In the genomic region with DNA sequence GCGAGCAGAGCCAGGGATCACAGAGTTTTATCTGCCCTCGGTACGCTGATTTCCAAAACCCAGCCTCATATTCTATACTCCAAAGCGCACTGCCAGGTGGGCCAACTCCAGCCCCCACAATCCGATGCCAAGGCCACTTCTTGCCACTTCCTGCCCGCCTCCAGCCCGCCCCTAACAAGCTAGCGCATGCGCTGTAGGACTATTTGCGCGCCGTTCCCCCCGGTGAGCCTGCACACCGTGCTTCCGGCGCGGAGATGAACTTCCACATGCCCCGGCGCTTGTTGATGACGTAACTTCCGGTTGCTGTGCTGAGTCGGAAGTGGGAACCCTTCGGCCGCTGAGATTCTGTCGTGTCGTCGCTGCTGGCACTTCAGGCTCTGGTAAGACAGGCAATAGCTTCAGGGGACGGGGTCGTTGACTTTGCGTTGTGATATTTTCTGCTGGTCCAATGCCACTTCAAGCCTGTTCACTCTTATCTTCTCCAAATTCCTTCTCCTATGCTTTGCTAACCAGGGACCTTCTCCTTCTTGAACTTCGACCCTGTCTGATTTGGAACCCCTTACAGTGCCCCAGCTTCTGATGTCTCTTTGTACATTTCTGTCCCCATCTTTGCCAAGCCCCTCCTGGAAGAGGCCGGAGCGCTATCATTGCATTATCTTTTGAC, we compare ENCODE assay signal across 1 cellular context.
TF ChIP-seq lines count a peak whose summit lies in the region.

A gene with protein sequence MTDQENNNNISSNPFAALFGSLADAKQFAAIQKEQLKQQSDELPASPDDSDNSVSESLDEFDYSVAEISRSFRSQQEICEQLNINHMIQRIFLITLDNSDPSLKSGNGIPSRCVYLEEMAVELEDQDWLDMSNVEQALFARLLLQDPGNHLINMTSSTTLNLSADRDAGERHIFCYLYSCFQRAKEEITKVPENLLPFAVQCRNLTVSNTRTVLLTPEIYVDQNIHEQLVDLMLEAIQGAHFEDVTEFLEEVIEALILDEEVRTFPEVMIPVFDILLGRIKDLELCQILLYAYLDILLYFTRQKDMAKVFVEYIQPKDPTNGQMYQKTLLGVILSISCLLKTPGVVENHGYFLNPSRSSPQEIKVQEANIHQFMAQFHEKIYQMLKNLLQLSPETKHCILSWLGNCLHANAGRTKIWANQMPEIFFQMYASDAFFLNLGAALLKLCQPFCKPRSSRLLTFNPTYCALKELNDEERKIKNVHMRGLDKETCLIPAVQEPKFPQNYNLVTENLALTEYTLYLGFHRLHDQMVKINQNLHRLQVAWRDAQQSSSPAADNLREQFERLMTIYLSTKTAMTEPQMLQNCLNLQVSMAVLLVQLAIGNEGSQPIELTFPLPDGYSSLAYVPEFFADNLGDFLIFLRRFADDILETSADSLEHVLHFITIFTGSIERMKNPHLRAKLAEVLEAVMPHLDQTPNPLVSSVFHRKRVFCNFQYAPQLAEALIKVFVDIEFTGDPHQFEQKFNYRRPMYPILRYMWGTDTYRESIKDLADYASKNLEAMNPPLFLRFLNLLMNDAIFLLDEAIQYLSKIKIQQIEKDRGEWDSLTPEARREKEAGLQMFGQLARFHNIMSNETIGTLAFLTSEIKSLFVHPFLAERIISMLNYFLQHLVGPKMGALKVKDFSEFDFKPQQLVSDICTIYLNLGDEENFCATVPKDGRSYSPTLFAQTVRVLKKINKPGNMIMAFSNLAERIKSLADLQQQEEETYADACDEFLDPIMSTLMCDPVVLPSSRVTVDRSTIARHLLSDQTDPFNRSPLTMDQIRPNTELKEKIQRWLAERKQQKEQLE (plus strand): TSS at position 306 of the 664 bp plus-strand sequence. CDS start 5,481 bp downstream, outside the sequence.

TF ChIP-seq in HEK293, 187 proteins besides CTCF, POLR2A, EP300 and RAD21 (continued from another document and continues in another):
- TF ChIP-seq ZBTB20 (tag by site-specific recombination; IDR thresholded peaks at IDR 0.05) (no peak), ZNF791 (tag by site-specific recombination; IDR thresholded peaks at IDR 0.05) (no peak), EGR2 (tag by site-specific recombination; IDR thresholded peaks at IDR 0.05; ENCODE audit: low read depth) (no peak), ZFP37 (tag by site-specific recombination; IDR thresholded peaks at IDR 0.05) (0 out of 2 replicates have a peak, but pooled peaks have one; percentile 12), KLF1 (tag by site-specific recombination; IDR thresholded peaks at IDR 0.05) (no peak), YY1 (tag by site-specific recombination; IDR thresholded peaks at IDR 0.05) (no peak), ZNF843 (tag by site-specific recombination; IDR thresholded peaks at IDR 0.05) (no peak), SALL2 (tag by site-specific recombination; IDR thresholded peaks at IDR 0.05; ENCODE audit: borderline replicate concordance) (no peak), ZNF792 (tag by site-specific recombination; IDR thresholded peaks at IDR 0.05) (no peak), SCRT1 (tag by site-specific recombination; IDR thresholded peaks at IDR 0.05; ENCODE audit: borderline replicate concordance) (no peak), ZNF394 (tag by site-specific recombination; IDR thresholded peaks at IDR 0.05; ENCODE audit: borderline replicate concordance) (no peak), ZNF366 (tag by site-specific recombination; conservative IDR thresholded peaks at IDR 0.05) (no peak), ZNF658 (tag by site-specific recombination; IDR thresholded peaks at IDR 0.05) (no peak), GLIS1 (tag by site-specific recombination; IDR thresholded peaks at IDR 0.05) (peak; percentile 41), ZNF629 (tag by site-specific recombination; IDR thresholded peaks at IDR 0.05) (peak; percentile 85), SCRT2 (tag by site-specific recombination; IDR thresholded peaks at IDR 0.05) (no peak), ZNF19 (tag by site-specific recombination; IDR thresholded peaks at IDR 0.05; ENCODE audit: low read depth) (no peak), ZFP41 (tag by site-specific recombination; IDR thresholded peaks at IDR 0.05; ENCODE audit: borderline replicate concordance) (no peak), ZNF132 (tag by site-specific recombination; IDR thresholded peaks at IDR 0.05; ENCODE audit: borderline replicate concordance) (no peak), ZEB2 (tag by site-specific recombination; IDR thresholded peaks at IDR 0.05) (no peak), KLF16 (tag by site-specific recombination; IDR thresholded peaks at IDR 0.05) (peak; percentile 37; the same call in 1 of the 2 replicates), ZNF302 (tag by site-specific recombination; IDR thresholded peaks at IDR 0.05; ENCODE audit: low read depth) (no peak), ZNF571 (tag by site-specific recombination; IDR thresholded peaks at IDR 0.05) (no peak), SP2 (tag by site-specific recombination; IDR thresholded peaks at IDR 0.05) (peak; percentile 90), ZNF221 (tag by site-specific recombination; IDR thresholded peaks at IDR 0.05; ENCODE audit: borderline replicate concordance) (no peak), ZSCAN16 (tag by site-specific recombination; IDR thresholded peaks at IDR 0.05) (no peak), MZF1 (tag by site-specific recombination; IDR thresholded peaks at IDR 0.05; ENCODE audit: borderline replicate concordance) (no peak), ZNF324 (tag by site-specific recombination; IDR thresholded peaks at IDR 0.05) (peak; percentile 63; the same call in 1 of the 2 replicates), ZIC2 (tag by site-specific recombination; IDR thresholded peaks at IDR 0.05) (no peak), ZBTB7A (tag by site-specific recombination; IDR thresholded peaks at IDR 0.05; ENCODE audit: low read depth) (no peak), ZNF24 (tag by site-specific recombination; IDR thresholded peaks at IDR 0.05) (no peak), ZNF548 (tag by site-specific recombination; IDR thresholded peaks at IDR 0.05) (no peak), ZXDB (tag by site-specific recombination; IDR thresholded peaks at IDR 0.05) (peak; percentile 77; the same call in 1 of the 2 replicates)
- TF ChIP-seq, protein P1, sequence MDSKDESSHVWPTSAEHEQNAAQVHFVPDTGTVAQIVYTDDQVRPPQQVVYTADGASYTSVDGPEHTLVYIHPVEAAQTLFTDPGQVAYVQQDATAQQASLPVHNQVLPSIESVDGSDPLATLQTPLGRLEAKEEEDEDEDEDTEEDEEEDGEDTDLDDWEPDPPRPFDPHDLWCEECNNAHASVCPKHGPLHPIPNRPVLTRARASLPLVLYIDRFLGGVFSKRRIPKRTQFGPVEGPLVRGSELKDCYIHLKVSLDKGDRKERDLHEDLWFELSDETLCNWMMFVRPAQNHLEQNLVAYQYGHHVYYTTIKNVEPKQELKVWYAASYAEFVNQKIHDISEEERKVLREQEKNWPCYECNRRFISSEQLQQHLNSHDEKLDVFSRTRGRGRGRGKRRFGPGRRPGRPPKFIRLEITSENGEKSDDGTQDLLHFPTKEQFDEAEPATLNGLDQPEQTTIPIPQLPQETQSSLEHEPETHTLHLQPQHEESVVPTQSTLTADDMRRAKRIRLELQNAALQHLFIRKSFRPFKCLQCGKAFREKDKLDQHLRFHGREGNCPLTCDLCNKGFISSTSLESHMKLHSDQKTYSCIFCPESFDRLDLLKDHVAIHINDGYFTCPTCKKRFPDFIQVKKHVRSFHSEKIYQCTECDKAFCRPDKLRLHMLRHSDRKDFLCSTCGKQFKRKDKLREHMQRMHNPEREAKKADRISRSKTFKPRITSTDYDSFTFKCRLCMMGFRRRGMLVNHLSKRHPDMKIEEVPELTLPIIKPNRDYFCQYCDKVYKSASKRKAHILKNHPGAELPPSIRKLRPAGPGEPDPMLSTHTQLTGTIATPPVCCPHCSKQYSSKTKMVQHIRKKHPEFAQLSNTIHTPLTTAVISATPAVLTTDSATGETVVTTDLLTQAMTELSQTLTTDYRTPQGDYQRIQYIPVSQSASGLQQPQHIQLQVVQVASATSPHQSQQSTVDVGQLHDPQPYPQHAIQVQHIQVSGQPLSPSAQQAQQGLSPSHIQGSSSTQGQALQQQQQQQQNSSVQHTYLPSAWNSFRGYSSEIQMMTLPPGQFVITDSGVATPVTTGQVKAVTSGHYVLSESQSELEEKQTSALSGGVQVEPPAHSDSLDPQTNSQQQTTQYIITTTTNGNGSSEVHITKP (tag by site-specific recombination; IDR thresholded peaks at IDR 0.05) = 0 out of 2 replicates have a peak, but pooled peaks have one; percentile 15
- TF ChIP-seq, protein P2, sequence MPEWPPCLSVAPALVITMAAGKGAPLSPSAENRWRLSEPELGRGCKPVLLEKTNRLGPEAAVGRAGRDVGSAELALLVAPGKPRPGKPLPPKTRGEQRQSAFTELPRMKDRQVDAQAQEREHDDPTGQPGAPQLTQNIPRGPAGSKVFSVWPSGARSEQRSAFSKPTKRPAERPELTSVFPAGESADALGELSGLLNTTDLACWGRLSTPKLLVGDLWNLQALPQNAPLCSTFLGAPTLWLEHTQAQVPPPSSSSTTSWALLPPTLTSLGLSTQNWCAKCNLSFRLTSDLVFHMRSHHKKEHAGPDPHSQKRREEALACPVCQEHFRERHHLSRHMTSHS (tag by site-specific recombination; IDR thresholded peaks at IDR 0.05) = no peak
- TF ChIP-seq, protein P3, sequence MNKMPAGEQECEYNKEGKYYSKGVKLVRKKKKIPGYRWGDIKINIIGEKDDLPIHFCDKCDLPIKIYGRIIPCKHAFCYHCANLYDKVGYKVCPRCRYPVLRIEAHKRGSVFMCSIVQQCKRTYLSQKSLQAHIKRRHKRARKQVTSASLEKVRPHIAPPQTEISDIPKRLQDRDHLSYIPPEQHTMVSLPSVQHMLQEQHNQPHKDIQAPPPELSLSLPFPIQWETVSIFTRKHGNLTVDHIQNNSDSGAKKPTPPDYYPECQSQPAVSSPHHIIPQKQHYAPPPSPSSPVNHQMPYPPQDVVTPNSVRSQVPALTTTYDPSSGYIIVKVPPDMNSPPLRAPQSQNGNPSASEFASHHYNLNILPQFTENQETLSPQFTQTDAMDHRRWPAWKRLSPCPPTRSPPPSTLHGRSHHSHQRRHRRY (tag by site-specific recombination; IDR thresholded peaks at IDR 0.05) = no peak
- TF ChIP-seq, protein P4, sequence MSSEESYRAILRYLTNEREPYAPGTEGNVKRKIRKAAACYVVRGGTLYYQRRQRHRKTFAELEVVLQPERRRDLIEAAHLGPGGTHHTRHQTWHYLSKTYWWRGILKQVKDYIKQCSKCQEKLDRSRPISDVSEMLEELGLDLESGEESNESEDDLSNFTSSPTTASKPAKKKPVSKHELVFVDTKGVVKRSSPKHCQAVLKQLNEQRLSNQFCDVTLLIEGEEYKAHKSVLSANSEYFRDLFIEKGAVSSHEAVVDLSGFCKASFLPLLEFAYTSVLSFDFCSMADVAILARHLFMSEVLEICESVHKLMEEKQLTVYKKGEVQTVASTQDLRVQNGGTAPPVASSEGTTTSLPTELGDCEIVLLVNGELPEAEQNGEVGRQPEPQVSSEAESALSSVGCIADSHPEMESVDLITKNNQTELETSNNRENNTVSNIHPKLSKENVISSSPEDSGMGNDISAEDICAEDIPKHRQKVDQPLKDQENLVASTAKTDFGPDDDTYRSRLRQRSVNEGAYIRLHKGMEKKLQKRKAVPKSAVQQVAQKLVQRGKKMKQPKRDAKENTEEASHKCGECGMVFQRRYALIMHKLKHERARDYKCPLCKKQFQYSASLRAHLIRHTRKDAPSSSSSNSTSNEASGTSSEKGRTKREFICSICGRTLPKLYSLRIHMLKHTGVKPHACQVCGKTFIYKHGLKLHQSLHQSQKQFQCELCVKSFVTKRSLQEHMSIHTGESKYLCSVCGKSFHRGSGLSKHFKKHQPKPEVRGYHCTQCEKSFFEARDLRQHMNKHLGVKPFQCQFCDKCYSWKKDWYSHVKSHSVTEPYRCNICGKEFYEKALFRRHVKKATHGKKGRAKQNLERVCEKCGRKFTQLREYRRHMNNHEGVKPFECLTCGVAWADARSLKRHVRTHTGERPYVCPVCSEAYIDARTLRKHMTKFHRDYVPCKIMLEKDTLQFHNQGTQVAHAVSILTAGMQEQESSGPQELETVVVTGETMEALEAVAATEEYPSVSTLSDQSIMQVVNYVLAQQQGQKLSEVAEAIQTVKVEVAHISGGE (tag by site-specific recombination; conservative IDR thresholded peaks at IDR 0.05; ENCODE audit: low read depth) = peak; percentile 94
- TF ChIP-seq, protein P5, sequence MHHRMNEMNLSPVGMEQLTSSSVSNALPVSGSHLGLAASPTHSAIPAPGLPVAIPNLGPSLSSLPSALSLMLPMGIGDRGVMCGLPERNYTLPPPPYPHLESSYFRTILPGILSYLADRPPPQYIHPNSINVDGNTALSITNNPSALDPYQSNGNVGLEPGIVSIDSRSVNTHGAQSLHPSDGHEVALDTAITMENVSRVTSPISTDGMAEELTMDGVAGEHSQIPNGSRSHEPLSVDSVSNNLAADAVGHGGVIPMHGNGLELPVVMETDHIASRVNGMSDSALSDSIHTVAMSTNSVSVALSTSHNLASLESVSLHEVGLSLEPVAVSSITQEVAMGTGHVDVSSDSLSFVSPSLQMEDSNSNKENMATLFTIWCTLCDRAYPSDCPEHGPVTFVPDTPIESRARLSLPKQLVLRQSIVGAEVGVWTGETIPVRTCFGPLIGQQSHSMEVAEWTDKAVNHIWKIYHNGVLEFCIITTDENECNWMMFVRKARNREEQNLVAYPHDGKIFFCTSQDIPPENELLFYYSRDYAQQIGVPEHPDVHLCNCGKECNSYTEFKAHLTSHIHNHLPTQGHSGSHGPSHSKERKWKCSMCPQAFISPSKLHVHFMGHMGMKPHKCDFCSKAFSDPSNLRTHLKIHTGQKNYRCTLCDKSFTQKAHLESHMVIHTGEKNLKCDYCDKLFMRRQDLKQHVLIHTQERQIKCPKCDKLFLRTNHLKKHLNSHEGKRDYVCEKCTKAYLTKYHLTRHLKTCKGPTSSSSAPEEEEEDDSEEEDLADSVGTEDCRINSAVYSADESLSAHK (tag by site-specific recombination; IDR thresholded peaks at IDR 0.05) = no peak
- TF ChIP-seq, protein P6, sequence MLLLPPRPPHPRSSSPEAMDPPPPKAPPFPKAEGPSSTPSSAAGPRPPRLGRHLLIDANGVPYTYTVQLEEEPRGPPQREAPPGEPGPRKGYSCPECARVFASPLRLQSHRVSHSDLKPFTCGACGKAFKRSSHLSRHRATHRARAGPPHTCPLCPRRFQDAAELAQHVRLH (tag by site-specific recombination; IDR thresholded peaks at IDR 0.05) = peak; percentile 97
- TF ChIP-seq, protein P7, sequence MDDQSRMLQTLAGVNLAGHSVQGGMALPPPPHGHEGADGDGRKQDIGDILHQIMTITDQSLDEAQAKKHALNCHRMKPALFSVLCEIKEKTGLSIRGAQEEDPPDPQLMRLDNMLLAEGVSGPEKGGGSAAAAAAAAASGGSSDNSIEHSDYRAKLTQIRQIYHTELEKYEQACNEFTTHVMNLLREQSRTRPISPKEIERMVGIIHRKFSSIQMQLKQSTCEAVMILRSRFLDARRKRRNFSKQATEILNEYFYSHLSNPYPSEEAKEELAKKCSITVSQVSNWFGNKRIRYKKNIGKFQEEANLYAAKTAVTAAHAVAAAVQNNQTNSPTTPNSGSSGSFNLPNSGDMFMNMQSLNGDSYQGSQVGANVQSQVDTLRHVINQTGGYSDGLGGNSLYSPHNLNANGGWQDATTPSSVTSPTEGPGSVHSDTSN (CRISPR knock-in tag; IDR thresholded peaks at IDR 0.05) = no peak
